8 cellular contexts compared by ENCODE assay signal in the genomic region with DNA sequence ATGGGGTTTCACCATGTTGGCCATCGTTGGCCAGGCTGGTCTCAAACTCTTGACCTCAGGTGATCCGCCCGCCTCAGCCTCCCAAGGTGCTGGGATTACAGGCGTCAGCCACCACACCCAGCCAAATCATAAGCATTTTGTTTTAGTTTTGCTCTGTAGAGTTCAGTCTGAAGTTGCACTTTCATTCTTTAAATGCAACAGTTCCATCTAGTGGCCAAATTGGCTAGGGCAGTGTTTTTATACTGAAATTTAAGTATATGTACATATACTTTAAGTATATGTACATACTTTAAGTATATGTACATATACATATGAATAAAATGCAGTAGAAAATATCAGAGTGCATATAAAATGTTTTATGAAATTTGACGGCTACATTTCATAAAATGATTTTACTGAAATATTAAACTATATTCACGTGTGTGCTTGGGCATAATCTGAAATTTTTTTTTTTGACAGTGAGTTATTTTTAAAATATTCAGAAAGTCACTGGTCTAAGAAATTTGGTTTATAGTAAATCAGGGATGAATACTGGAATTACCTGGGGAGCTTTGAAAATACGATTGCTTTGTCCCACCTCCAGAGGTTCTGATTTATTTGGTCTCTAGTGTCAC.
DNase-seq lines count a peak whose midpoint lies in the region; ATAC-seq, FAIRE-seq and TF ChIP-seq lines count a peak whose summit lies in the region.

No MANE protein-coding gene starts in this region.

- no peaks in the 10 kb centered on the region for H3K36me3 ChIP-seq in CD8-positive, alpha-beta T cell (ENCODE audit: insufficient read depth, low read length)
- no peaks in the 10 kb centered on the region for H3K36me3 ChIP-seq in right atrium auricular region

- intact Hi-C loops in CD8-positive, alpha-beta T cell (cut with DNase I, micrococcal nuclease), result loop anchor here (2.0 to 10.0 kb wide), 3 partner anchors 975 to 1039 kb away; no protein-coding TSS in a partner anchor

- DNase-seq in CD8-positive, alpha-beta T cell, result peak in 1 of 7 experiments; percentile 8
- DNase-seq in GM18507 (ENCODE audit: extremely low spot score, insufficient read length, low read depth) (no peak), NCI-H1694 treated with DMSO at 0.1 percent for 48 hours (lab: John Stamatoyannopoulos, UW) (peak; percentile 44), right atrium auricular region (ENCODE audit: low spot score) (no peak)
- DNase-seq in stimulated activated CD8-positive, alpha-beta memory T cell treated with anti-CD3 and anti-CD28 coated beads, Interleukin-4, amount 100 ng/mL, for 48 hours, result peak; percentile 28
- no peak for DNase-seq in activated CD8-positive, alpha-beta memory T cell treated with anti-CD3 and anti-CD28 coated beads, Interleukin-2, amount 50 U/mL, for 4 hours

- no peak for ATAC-seq in CD8-positive, alpha-beta T cell
- ATAC-seq in HG02885 (IDR thresholded peaks at IDR 0.05; ENCODE audit: poor library complexity, unreplicated experiment), result peak; percentile 74

- H3K27ac Mint-ChIP-seq in CD8-positive, alpha-beta T cell, result no peak overlapping the region

- no peak overlapping the region for H3K4me3 ChIP-seq in CD8-positive, alpha-beta T cell (ENCODE audit: low read depth, low read length)
- H3K4me3 ChIP-seq in right atrium auricular region, result no peak overlapping the region

- peaks cover 9% of the 10 kb centered on the region for H3K27me3 Mint-ChIP-seq in CD8-positive, alpha-beta T cell (ENCODE audit: low read depth)

- H3K4me1 Mint-ChIP-seq in CD8-positive, alpha-beta T cell (ENCODE audit: low read depth), result no peaks in the 10 kb centered on the region

- no peak overlapping the region for H3K4me3 Mint-ChIP-seq in CD8-positive, alpha-beta T cell

- no peaks in the 10 kb centered on the region for H3K27me3 ChIP-seq in CD8-positive, alpha-beta T cell (ENCODE audit: insufficient read depth, low read length)
- no peaks in the 10 kb centered on the region for H3K27me3 ChIP-seq in right atrium auricular region

- POLR2A ChIA-PET in CD8-positive, alpha-beta T cell (lab: Charles Lee), result no interaction called here

- no peaks in the 10 kb centered on the region for H3K36me3 Mint-ChIP-seq in CD8-positive, alpha-beta T cell

- no peak overlapping the region for H3K27ac ChIP-seq in CD8-positive, alpha-beta T cell (ENCODE audit: low read depth, low read length)
- H3K27ac ChIP-seq in VCaP (no peak overlapping the region), right atrium auricular region (no peak overlapping the region)

- no peaks in the 10 kb centered on the region for H3K9me3 Mint-ChIP-seq in CD8-positive, alpha-beta T cell

- peak; percentile 64 for FAIRE-seq in GM18507 (lab: Jason Lieb, UNC)

- H3K9me3 ChIP-seq in CD8-positive, alpha-beta T cell (ENCODE audit: low read length), result no peaks in the 10 kb centered on the region
- no peaks in the 10 kb centered on the region for H3K9me3 ChIP-seq in right atrium auricular region

- H3K4me1 ChIP-seq in CD8-positive, alpha-beta T cell (ENCODE audit: insufficient read depth, low read length), result no peaks in the 10 kb centered on the region
- no peaks in the 10 kb centered on the region for H3K4me1 ChIP-seq in right atrium auricular region

- peak; percentile 70 for TF ChIP-seq CTCF in CD8-positive, alpha-beta T cell (IDR thresholded peaks at IDR 0.05)
- TF ChIP-seq CTCF in VCaP (conservative IDR thresholded peaks at IDR 0.05) (peak; percentile 90), right atrium auricular region (IDR thresholded peaks at IDR 0.05) (peak; percentile 62 to 79)

- CTCF ChIA-PET in CD8-positive, alpha-beta T cell (lab: Charles Lee), result interaction anchor here (0.6 to 1.5 kb wide), 4 partner anchors 10 to 128 kb away, joined by 3 to 4 read pairs (median 4); no protein-coding TSS in a partner anchor

Comparison
In these comparisons a context has a peak if more than half of its experiments do, and no peak if none do; other contexts are left out.
1. DNase-seq: peak in NCI-H1694 treated with DMSO at 0.1 percent for 48 hours (single experiment) and stimulated activated CD8-positive, alpha-beta memory T cell treated with anti-CD3 and anti-CD28 coated beads, Interleukin-4, amount 100 ng/mL, for 48 hours (single experiment); none in GM18507 (single experiment), right atrium auricular region (single experiment) and activated CD8-positive, alpha-beta memory T cell treated with anti-CD3 and anti-CD28 coated beads, Interleukin-2, amount 50 U/mL, for 4 hours (single experiment).
2. Peak in every context shown above with its lines, with median percentiles within 50 percentile points of each other: CTCF ChIP-seq.